ENCODE assay signal across 1 cellular context in the genomic region with DNA sequence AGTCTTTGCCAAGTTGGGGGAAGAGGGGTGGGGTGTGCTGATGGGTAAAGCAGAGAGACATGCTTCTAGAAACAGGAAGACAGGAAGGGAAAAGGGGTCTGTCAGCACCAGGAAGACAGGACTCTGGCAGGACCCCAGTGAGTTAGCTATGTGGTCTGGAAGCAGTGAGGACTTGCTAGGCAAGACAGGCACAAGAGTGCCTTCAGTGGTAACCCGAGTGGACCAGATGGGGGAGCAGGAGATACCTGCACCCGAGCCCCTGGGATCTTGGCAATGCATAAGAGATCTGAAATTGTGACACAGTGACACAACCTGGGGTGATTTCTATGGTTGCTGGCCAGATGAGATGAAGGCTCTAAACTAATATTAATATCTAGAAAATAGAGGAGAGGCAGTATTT.
TF ChIP-seq lines count a peak whose summit lies in the region.

No MANE protein-coding gene starts in this region.

TF ChIP-seq in K562, 482 proteins besides CTCF, POLR2A, EP300 and RAD21:
- TF ChIP-seq PRPF4 (IDR thresholded peaks at IDR 0.05; ENCODE audit: insufficient read depth, low read depth, low read length, poor library complexity, severe bottlenecking) = no peak
- TF ChIP-seq ZNF561 (CRISPR knock-in tag; conservative IDR thresholded peaks at IDR 0.05) = no peak
- TF ChIP-seq BRD9 (IDR thresholded peaks at IDR 0.05; ENCODE audit: low read depth, partially characterized antibody) = no peak
- TF ChIP-seq ARID3B (CRISPR knock-in tag; IDR thresholded peaks at IDR 0.05; ENCODE audit: borderline replicate concordance) = no peak
- TF ChIP-seq GTF2A2 (tag; IDR thresholded peaks at IDR 0.05) = no peak
- TF ChIP-seq ZNF174 (CRISPR knock-in tag; IDR thresholded peaks at IDR 0.05) = no peak
- no peak for TF ChIP-seq ZNF696 (CRISPR knock-in tag; conservative IDR thresholded peaks at IDR 0.05)
- TF ChIP-seq DDX20 (tag; IDR thresholded peaks at IDR 0.05; ENCODE audit: low read depth) = no peak
- no peak for TF ChIP-seq CBFA2T2 (conservative IDR thresholded peaks at IDR 0.05)
- TF ChIP-seq DLX4 (CRISPR knock-in tag; IDR thresholded peaks at IDR 0.05) = no peak
- TF ChIP-seq TBP (optimal IDR thresholded peaks at IDR 0.05; ENCODE audit: low read depth, low read length) = no peak
- TF ChIP-seq, protein P1, sequence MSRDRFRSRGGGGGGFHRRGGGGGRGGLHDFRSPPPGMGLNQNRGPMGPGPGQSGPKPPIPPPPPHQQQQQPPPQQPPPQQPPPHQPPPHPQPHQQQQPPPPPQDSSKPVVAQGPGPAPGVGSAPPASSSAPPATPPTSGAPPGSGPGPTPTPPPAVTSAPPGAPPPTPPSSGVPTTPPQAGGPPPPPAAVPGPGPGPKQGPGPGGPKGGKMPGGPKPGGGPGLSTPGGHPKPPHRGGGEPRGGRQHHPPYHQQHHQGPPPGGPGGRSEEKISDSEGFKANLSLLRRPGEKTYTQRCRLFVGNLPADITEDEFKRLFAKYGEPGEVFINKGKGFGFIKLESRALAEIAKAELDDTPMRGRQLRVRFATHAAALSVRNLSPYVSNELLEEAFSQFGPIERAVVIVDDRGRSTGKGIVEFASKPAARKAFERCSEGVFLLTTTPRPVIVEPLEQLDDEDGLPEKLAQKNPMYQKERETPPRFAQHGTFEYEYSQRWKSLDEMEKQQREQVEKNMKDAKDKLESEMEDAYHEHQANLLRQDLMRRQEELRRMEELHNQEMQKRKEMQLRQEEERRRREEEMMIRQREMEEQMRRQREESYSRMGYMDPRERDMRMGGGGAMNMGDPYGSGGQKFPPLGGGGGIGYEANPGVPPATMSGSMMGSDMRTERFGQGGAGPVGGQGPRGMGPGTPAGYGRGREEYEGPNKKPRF (IDR thresholded peaks at IDR 0.05; ENCODE audit: low read depth, low read length) = no peak
- no peak for TF ChIP-seq RAD51 (IDR thresholded peaks at IDR 0.05; ENCODE audit: borderline replicate concordance, low read depth)
- TF ChIP-seq ZKSCAN1 (IDR thresholded peaks at IDR 0.05; ENCODE audit: low read depth, low read length) = no peak
- no peak for TF ChIP-seq ZBTB1 (CRISPR knock-in tag; IDR thresholded peaks at IDR 0.05; ENCODE audit: borderline replicate concordance, low read depth)
- TF ChIP-seq CHCHD3 (CRISPR knock-in tag; IDR thresholded peaks at IDR 0.05) = no peak
